ENCODE assay signal across 10 cellular contexts in the genomic region with DNA sequence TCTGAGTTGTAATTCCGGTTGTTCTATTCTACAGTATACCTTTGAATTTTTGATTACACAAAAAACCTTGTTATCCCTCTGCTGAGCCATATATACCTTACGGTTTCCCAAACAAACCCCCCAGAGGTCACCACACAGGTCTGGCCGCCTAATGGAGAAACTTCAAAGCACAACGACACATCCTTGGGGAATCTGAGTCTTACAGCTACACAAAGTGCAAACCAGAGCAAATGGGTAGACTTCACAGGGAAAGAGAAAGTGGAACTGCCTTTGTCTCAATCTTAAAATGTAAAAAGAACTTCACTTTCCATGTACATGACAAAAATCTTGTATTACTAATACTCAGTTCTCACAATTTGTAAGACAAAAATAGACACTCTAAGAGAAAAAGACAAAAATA. TPM values are rescaled to one million over a fixed set of nuclear protein-coding genes. Genes with fewer than 3 reads are reported as not detected.
DNase-seq lines count a peak whose midpoint lies in the region; ATAC-seq and TF ChIP-seq lines count a peak whose summit lies in the region.
"Had no signal": no experiment of that assay in that cellular context is flagged by ENCODE, and none has a peak within 500 bp of the region (broad histone marks: within the 10 kb centered on the region; RNA-seq: fewer than 3 reads in every experiment).

No MANE protein-coding gene starts in this region.

- H3K36me3 ChIP-seq in right atrium auricular region, result no peaks in the 10 kb centered on the region

- peaks cover 24% of the 10 kb centered on the region for H3K4me1 Mint-ChIP-seq in mesothelial cell of epicardium

- H3K27me3 ChIP-seq in right atrium auricular region, result no peaks in the 10 kb centered on the region

- peak overlapping the region; percentile 81 for H3K4me3 Mint-ChIP-seq in mesothelial cell of epicardium

- H3K9me3 Mint-ChIP-seq in mesothelial cell of epicardium, result no peaks in the 10 kb centered on the region

- no peak for TF ChIP-seq CTCF in right atrium auricular region (IDR thresholded peaks at IDR 0.05)
- TF ChIP-seq CTCF in astrocyte of the spinal cord (IDR thresholded peaks at IDR 0.05; ENCODE audit: low read depth, low read length), result no peak
- no peak for TF ChIP-seq CTCF in mesothelial cell of epicardium (IDR thresholded peaks at IDR 0.05; ENCODE audit: unreplicated experiment)

- no peak for ATAC-seq in left cardiac atrium
- no peak for ATAC-seq in GM19397 (IDR thresholded peaks at IDR 0.05; ENCODE audit: unreplicated experiment)
- no peak for ATAC-seq in HG03095 (IDR thresholded peaks at IDR 0.05; ENCODE audit: unreplicated experiment)
- ATAC-seq in GM19324 (IDR thresholded peaks at IDR 0.05; ENCODE audit: low FRiP score, unreplicated experiment), result no peak
- no peak for ATAC-seq in GM19035 (IDR thresholded peaks at IDR 0.05; ENCODE audit: unreplicated experiment)

- no peaks in the 10 kb centered on the region for H3K9me3 ChIP-seq in right atrium auricular region

- intact Hi-C loops in left cardiac atrium (cut with DNase I), result no loop called here

- H3K4me1 ChIP-seq in right atrium auricular region, result peaks cover 0 to 59% of the 10 kb centered on the region in 2 donors

- H3K27ac ChIP-seq in right atrium auricular region, result peak overlapping the region; percentile 98

- in situ Hi-C loops in astrocyte of the spinal cord (cut with HindIII; ENCODE audit: low sequenced_read_pairs), result no loop called here

- peaks cover 2% of the 10 kb centered on the region for H3K27me3 Mint-ChIP-seq in mesothelial cell of epicardium (ENCODE audit: low read depth)

- DNase-seq in right atrium auricular region (ENCODE audit: low spot score) (no peak), left cardiac atrium (no peak), astrocyte of the spinal cord (ENCODE audit: low read depth, low spot score) (peak; percentile 49), mesothelial cell of epicardium (ENCODE audit: low spot score in 2 of 2, unreplicated experiment in 2 of 2) (no peak)
- DNase-seq: activated gamma-delta T cell treated with Interleukin-2 at 50 U/mL for 16 hours, NCI-H69 had no signal

- H3K36me3 Mint-ChIP-seq in mesothelial cell of epicardium, result peaks cover 4% of the 10 kb centered on the region

- H3K27ac Mint-ChIP-seq in mesothelial cell of epicardium, result peak overlapping the region; percentile 81

- H3K4me3 ChIP-seq in right atrium auricular region (peak overlapping the region; percentile 63 to 91), astrocyte of the spinal cord (ENCODE audit: low read depth, low read length) (peak overlapping the region; percentile 17)

RNA-seq across cellular contexts. Expression of gene FBXO31, which starts 2.7 kb away (rescaled TPM):
- total RNA-seq in right atrium auricular region (10 to 100 TPM; 39.3 to 53.1 TPM), left cardiac atrium (10 to 100 TPM; 45.6 to 50.8 TPM), mesothelial cell of epicardium (37.0 to 38.1 TPM (median 37.3 TPM) in 3 replicates)

RNA-seq across cellular contexts. Expression of gene MAP1LC3B, which starts 11.3 kb away (rescaled TPM):
- total RNA-seq in right atrium auricular region (10 to 100 TPM; 57.5 to 83.0 TPM), left cardiac atrium (10 to 100 TPM; 82.9 to 90.2 TPM), mesothelial cell of epicardium (39.6 to 41.6 TPM (median 41.2 TPM) in 3 replicates)
